Comparison of ENCODE assay signal across 10 cellular contexts in the genomic region with DNA sequence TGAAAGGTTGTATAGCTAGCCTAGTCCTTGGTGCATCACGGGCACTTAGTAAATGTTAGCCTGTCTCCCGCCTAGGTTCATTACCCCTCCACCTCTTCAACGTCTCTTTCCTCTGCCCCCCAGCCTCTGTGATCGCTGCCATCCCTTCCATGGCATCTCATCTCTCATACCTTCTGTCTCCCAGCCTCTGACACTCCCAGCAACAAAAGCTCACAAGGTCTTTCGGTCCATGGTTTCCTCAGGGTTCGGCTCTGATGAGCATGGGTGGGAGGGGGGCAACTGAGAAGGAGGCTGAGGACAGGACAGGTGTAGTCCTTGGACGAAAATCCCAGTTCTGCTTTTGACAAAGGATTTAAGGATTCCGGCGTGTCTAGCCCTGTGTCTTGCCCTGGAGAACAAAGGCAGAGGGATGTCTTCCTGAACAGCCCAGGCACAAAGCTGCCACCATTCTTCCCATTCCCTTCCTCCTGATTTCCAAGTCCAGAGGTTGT. TPM values are rescaled to one million over a fixed set of nuclear protein-coding genes. Genes with fewer than 3 reads are reported as not detected.
A peak's percentile ranks its signal among the peaks of the same experiment; 100 is the strongest.
DNase-seq lines count a peak whose midpoint lies in the region; ATAC-seq and TF ChIP-seq lines count a peak whose summit lies in the region.
"Had no signal": no experiment of that assay in that cellular context is flagged by ENCODE, and none has a peak within 500 bp of the region (broad histone marks: within the 10 kb centered on the region; RNA-seq: fewer than 3 reads in every experiment).

No MANE protein-coding gene starts in this region.

- H3K27me3 ChIP-seq in ACC112 (ENCODE audit: insufficient read depth, low read length) (no peaks in the 10 kb centered on the region), Loucy (ENCODE audit: insufficient read depth, low read length, poor library complexity, severe bottlenecking) (no peaks in the 10 kb centered on the region)

- peaks cover 82% of the 10 kb centered on the region for H3K4me1 Mint-ChIP-seq in osteocyte (ENCODE audit: unreplicated experiment)

- peak overlapping the region; percentile 91 for H3K9ac ChIP-seq in Loucy (ENCODE audit: low read depth, low read length, poor library complexity, severe bottlenecking)

- H3K79me2 ChIP-seq in ACC112 (ENCODE audit: control insufficient read depth, insufficient read depth, low read length, unreplicated experiment) (peaks cover 12% of the 10 kb centered on the region), Loucy (ENCODE audit: insufficient read depth, low read length) (no peaks in the 10 kb centered on the region)

- peak overlapping the region; percentile 98 for H3K27ac Mint-ChIP-seq in osteocyte (ENCODE audit: unreplicated experiment)
- H3K27ac Mint-ChIP-seq: activated CD4-positive, alpha-beta memory T cell treated with anti-CD3 and anti-CD28 coated beads, Interleukin-2, amount 10 ng/mL, durations not matched to agents 7 days and 5 days had no signal

- no peaks in the 10 kb centered on the region for H3K27me3 Mint-ChIP-seq in osteocyte (ENCODE audit: unreplicated experiment)

- H3K4me3 ChIP-seq in ACC112 (ENCODE audit: low read depth, low read length), result no peak overlapping the region
- no peak overlapping the region for H3K4me3 ChIP-seq in Loucy (ENCODE audit: low read length, poor library complexity, severe bottlenecking)

- H3K4me1 ChIP-seq in ACC112 (ENCODE audit: control insufficient read depth, insufficient read depth, low read length, unreplicated experiment) (peaks cover 62% of the 10 kb centered on the region), Loucy (ENCODE audit: insufficient read depth, low read length, poor library complexity, severe bottlenecking) (peaks cover 35% of the 10 kb centered on the region)

- H3F3A ChIP-seq in Loucy (ENCODE audit: low read depth), result no peaks in the 10 kb centered on the region

- H3K4me3 Mint-ChIP-seq in osteocyte (ENCODE audit: unreplicated experiment), result no peak overlapping the region
- H3K4me3 Mint-ChIP-seq: activated CD4-positive, alpha-beta memory T cell treated with anti-CD3 and anti-CD28 coated beads, Interleukin-2, amount 10 ng/mL, durations not matched to agents 7 days and 5 days had no signal

- H3K4me2 ChIP-seq in Loucy (ENCODE audit: low read depth, low read length, poor library complexity, severe bottlenecking), result no peak overlapping the region

- no peaks in the 10 kb centered on the region for H3K36me3 Mint-ChIP-seq in osteocyte (ENCODE audit: unreplicated experiment)

- TF ChIP-seq CTCF in Loucy (conservative IDR thresholded peaks at IDR 0.05; ENCODE audit: low read length) (no peak), osteocyte (IDR thresholded peaks at IDR 0.05) (no peak)

- H2AFZ ChIP-seq in ACC112 (ENCODE audit: low read length, unreplicated experiment) (no peak overlapping the region), Loucy (ENCODE audit: low read length) (no peak overlapping the region)

- H3K27ac ChIP-seq in ACC112 (ENCODE audit: low read depth, low read length), result peak overlapping the region; percentile 100
- peak overlapping the region; percentile 72 for H3K27ac ChIP-seq in cingulate gyrus (ENCODE audit: low read depth, low read length)
- H3K27ac ChIP-seq: neutrophil had no signal

- ATAC-seq in HG03139 (IDR thresholded peaks at IDR 0.05; ENCODE audit: unreplicated experiment), result no peak

- no peaks in the 10 kb centered on the region for H3K9me3 Mint-ChIP-seq in osteocyte (ENCODE audit: unreplicated experiment)
- H3K9me3 Mint-ChIP-seq: activated CD4-positive, alpha-beta memory T cell treated with anti-CD3 and anti-CD28 coated beads, Interleukin-2, amount 10 ng/mL, durations not matched to agents 7 days and 5 days had no signal

- no peaks in the 10 kb centered on the region for H3K9me2 ChIP-seq in Loucy (replicated peaks; ENCODE audit: low read depth, low read length)

- DNase-seq in osteocyte (ENCODE audit: extremely low spot score, unreplicated experiment) (no peak), DMS 273 treated with DMSO at 0.1 percent for 48 hours (lab: John Stamatoyannopoulos, UW) (no peak), SHP77 (lab: John Stamatoyannopoulos, UW) (no peak), amniotic stem cell (lab: John Stamatoyannopoulos, UW) (no peak)

- H3K36me3 ChIP-seq in ACC112 (ENCODE audit: insufficient read depth, low read length) (no peaks in the 10 kb centered on the region), Loucy (ENCODE audit: insufficient read depth, low read length) (no peaks in the 10 kb centered on the region)
- H3K36me3 ChIP-seq: neutrophil had no signal

- H3K9me3 ChIP-seq in Loucy (ENCODE audit: insufficient read depth, low read depth, low read length), result no peaks in the 10 kb centered on the region
- H3K9me3 ChIP-seq: neutrophil had no signal

- no peaks in the 10 kb centered on the region for H4K20me1 ChIP-seq in Loucy (ENCODE audit: insufficient read depth, low read length, poor library complexity, severe bottlenecking)

RNA-seq across cellular contexts. Expression of gene CCR7, which starts 16.7 kb away (rescaled TPM):
- total RNA-seq in osteocyte, result 0.21 TPM in 1 of 2 replicates, not detected in the other

RNA-seq across cellular contexts. Expression of gene TNS4, which starts 47.1 kb away (rescaled TPM):
- 0.21 and 0.73 TPM in 2 replicates for total RNA-seq in osteocyte
